ENCODE assay signal across 24 cellular contexts in the genomic region with DNA sequence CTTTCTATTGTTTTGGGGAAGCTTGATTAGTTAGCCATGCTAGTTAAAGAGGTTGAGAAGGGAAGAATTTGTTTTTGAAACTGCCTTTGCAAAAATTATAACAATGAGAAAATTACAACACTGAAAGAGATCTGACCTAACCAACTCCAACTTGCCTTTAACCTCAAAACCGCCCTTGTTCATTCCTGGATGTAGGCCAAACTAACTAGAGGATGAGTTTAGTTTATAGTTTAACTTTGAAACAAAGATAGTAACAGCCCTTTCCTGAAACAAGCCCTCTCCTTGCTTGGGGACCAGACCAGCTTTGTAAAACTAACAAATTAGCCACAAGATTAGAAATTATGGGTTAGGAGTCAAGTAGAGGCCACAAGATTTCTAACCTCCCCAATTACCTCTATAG.
A peak's percentile ranks its signal among the peaks of the same experiment; 100 is the strongest.
DNase-seq lines count a peak whose midpoint lies in the region; ATAC-seq, FAIRE-seq and TF ChIP-seq lines count a peak whose summit lies in the region.
"Had no signal": no experiment of that assay in that cellular context is flagged by ENCODE, and none has a peak within 500 bp of the region (broad histone marks: within the 10 kb centered on the region; RNA-seq: fewer than 3 reads in every experiment).

No MANE protein-coding gene starts in this region.

- no peak overlapping the region for H3K9ac ChIP-seq in HepG2 (ENCODE audit: insufficient read depth, low read depth, low read length)
- H3K9ac ChIP-seq: BLaER1 treated with 17β-estradiol and CSF1 and Interleukin-3, amounts not matched to agents 10 nM and 100 nM; GM23248 had no signal

- TF ChIP-seq EP300 in HepG2 (IDR thresholded peaks at IDR 0.05; ENCODE audit: low read depth in 2 of 2, low read length in 2 of 2): no peak
- TF ChIP-seq EP300 in HepG2 (CRISPR knock-in tag; IDR thresholded peaks at IDR 0.05; ENCODE audit: borderline replicate concordance): no peak

- H3K9me3 ChIP-seq in right lobe of liver (no peaks in the 10 kb centered on the region), HepG2 (ENCODE audit: low read length) (peaks cover 4% of the 10 kb centered on the region; the same call in 1 of the 2 replicates)
- H3K9me3 ChIP-seq: A549, BE2C had no signal

- no TSS peak for BruUV-seq in HepG2 (replicated peaks; lab: Mats Ljungman, UMichigan)

- TF ChIP-seq CTCF in right lobe of liver (IDR thresholded peaks at IDR 0.05): no peak
- no peak for TF ChIP-seq CTCF in HepG2 (CRISPR knock-in tag; IDR thresholded peaks at IDR 0.05)

- no peak for FAIRE-seq in HepG2 (lab: Jason Lieb, UNC)
- FAIRE-seq: A549, GM12891, GM18507, H1 had no signal

- ATAC-seq in right lobe of liver: peak; percentile 54 to 76 (median 68)
- ATAC-seq in HepG2: no peak
- ATAC-seq: A549 had no signal

- DNase-seq in right lobe of liver (no peak), HepG2 (ENCODE audit: low spot score) (no peak), glomerular visceral epithelial cell (ENCODE audit: extremely low spot score) (peak; percentile 59), renal cortical epithelial cell (ENCODE audit: low read depth) (peak; percentile 64), NCI-H82 treated with DMSO at 0.1 percent for 48 hours (lab: John Stamatoyannopoulos, UW; ENCODE audit: unreplicated experiment) (no peak), KBM-7 (no peak)
- DNase-seq: 8988T; ACHN; AML-193; BE2C; Calu3; CD4-positive, alpha-beta T cell; CD8-positive, alpha-beta memory T cell; DMS53; DMS79 treated with DMSO at 0.1 percent for 48 hours; GF-D8; GM23248; H7; HCEC 1CT had no signal

- TF ChIP-seq RAD21 in HepG2 (CRISPR knock-in tag; IDR thresholded peaks at IDR 0.05): no peak

- intact Hi-C loops in right lobe of liver (cut with DNase I): no loop called here
- intact Hi-C loops in HepG2 (cut with micrococcal nuclease; ENCODE audit: unreplicated experiment): no loop called here

- H3K79me2 ChIP-seq in HepG2 (ENCODE audit: insufficient read depth, low read length): no peaks in the 10 kb centered on the region

- CTCF ChIA-PET in HepG2 (lab: Yijun Ruan, JAX; ENCODE audit: low intra/inter-chr PET ratio, low total read pairs): no interaction called here

- no peak overlapping the region for H3K4me3 ChIP-seq in right lobe of liver
- no peak overlapping the region for H3K4me3 ChIP-seq in HepG2 (replicated peaks in 1 of 3; ENCODE audit: insufficient read depth in 1 of 3, low read depth in 2 of 3, low read length in 3 of 3)
- H3K4me3 ChIP-seq: A549; BLaER1 treated with 17β-estradiol and CSF1 and Interleukin-3, amounts not matched to agents 10 nM and 100 nM; GM23248 had no signal

- H3K36me3 ChIP-seq in right lobe of liver: no peaks in the 10 kb centered on the region
- no peaks in the 10 kb centered on the region for H3K36me3 ChIP-seq in HepG2 (replicated peaks in 1 of 2; ENCODE audit: control insufficient read depth in 1 of 2, insufficient read depth in 2 of 2, low read length in 2 of 2)
- H3K36me3 ChIP-seq: BE2C; BLaER1 treated with 17β-estradiol and CSF1 and Interleukin-3, amounts not matched to agents 10 nM and 100 nM had no signal

- POLR2A ChIA-PET in HepG2 (lab: Yijun Ruan, JAX): no interaction called here

- H3K27ac ChIP-seq in right lobe of liver (no peak overlapping the region), HepG2 (ENCODE audit: extremely low read length, insufficient read depth, low read length) (no peak overlapping the region)
- H3K27ac ChIP-seq: A549; BLaER1 treated with 17β-estradiol and CSF1 and Interleukin-3, amounts not matched to agents 10 nM and 100 nM; GM23248 had no signal

- H3K27me3 ChIP-seq in right lobe of liver (no peaks in the 10 kb centered on the region), HepG2 (ENCODE audit: control insufficient read depth in 1 of 2, insufficient read depth in 2 of 2, low read length in 2 of 2) (no peaks in the 10 kb centered on the region)
- H3K27me3 ChIP-seq: BE2C; BLaER1 treated with 17β-estradiol and CSF1 and Interleukin-3, amounts not matched to agents 10 nM and 100 nM had no signal

- in situ Hi-C loops in HepG2 (cut with HindIII; ENCODE audit: extremely low pct_ligation_motif_present, low pct_unique_long_range_greater_than_20kb): no loop called here
- in situ Hi-C loops in KBM-7 (cut with MboI; ENCODE audit: low pct_unique_long_range_greater_than_20kb, low sequenced_read_pairs): no loop called here

- no peak overlapping the region for H3K4me2 ChIP-seq in HepG2 (ENCODE audit: low read depth, low read length)
- H3K4me2 ChIP-seq: A549; BLaER1 treated with 17β-estradiol and CSF1 and Interleukin-3, amounts not matched to agents 10 nM and 100 nM had no signal

- WGBS in right lobe of liver (ENCODE audit: insufficient coverage, low coverage, low lambda C conversion rate, missing lambda C conversion rate): 18% methylated on average over 1 of the region's 1 CpG
- WGBS in HepG2 (ENCODE audit: low lambda C conversion rate): 11% methylated on average over 1 of the region's 1 CpG

- H2AFZ ChIP-seq in HepG2 (ENCODE audit: low read length): no peak overlapping the region
- H2AFZ ChIP-seq: GM23248 had no signal

- no peaks in the 10 kb centered on the region for H4K20me1 ChIP-seq in HepG2 (ENCODE audit: insufficient read depth, low read length)
- H4K20me1 ChIP-seq: BLaER1 treated with 17β-estradiol and CSF1 and Interleukin-3, amounts not matched to agents 10 nM and 100 nM had no signal

- H3K4me1 ChIP-seq in right lobe of liver (no peaks in the 10 kb centered on the region), HepG2 (ENCODE audit: insufficient read depth, low read length) (no peaks in the 10 kb centered on the region)
- H3K4me1 ChIP-seq: A549; BE2C; BLaER1 treated with 17β-estradiol and CSF1 and Interleukin-3, amounts not matched to agents 10 nM and 100 nM had no signal

- no peak for TF ChIP-seq POLR2A in right lobe of liver (IDR thresholded peaks at IDR 0.05)
- TF ChIP-seq POLR2A in HepG2 (IDR thresholded peaks at IDR 0.05; ENCODE audit: insufficient read depth in 1 of 2, low read depth in 2 of 2, low read length in 2 of 2): no peak

TF ChIP-seq in HepG2, 621 proteins besides CTCF, POLR2A, EP300 and RAD21 (continues in another document):
- TF ChIP-seq ZNF232 (CRISPR knock-in tag; IDR thresholded peaks at IDR 0.05; ENCODE audit: borderline replicate concordance) (no peak), NCOR1 (IDR thresholded peaks at IDR 0.05; ENCODE audit: borderline replicate concordance, low read length) (no peak), XRCC5 (optimal IDR thresholded peaks at IDR 0.05; ENCODE audit: low read length) (no peak), ZNF230 (CRISPR knock-in tag; IDR thresholded peaks at IDR 0.05) (no peak), SMARCE1 (IDR thresholded peaks at IDR 0.05; ENCODE audit: borderline replicate concordance) (no peak), HDAC6 (IDR thresholded peaks at IDR 0.05; ENCODE audit: low read depth, low read length) (no peak), ZNF329 (CRISPR knock-in tag; IDR thresholded peaks at IDR 0.05; ENCODE audit: low read depth) (no peak), TAF15 (IDR thresholded peaks at IDR 0.05; ENCODE audit: low read depth, low read length, poor library complexity, severe bottlenecking) (no peak)
- TF ChIP-seq, protein P1, sequence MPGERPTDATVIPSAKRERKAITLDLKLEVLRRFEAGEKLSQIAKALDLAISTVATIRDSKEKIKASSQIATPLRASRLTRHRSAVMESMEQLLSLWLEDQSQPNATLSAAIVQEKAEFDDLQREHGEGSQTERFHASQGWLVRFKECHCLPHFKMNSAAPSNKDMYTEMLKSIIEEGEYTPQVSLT (CRISPR knock-in tag; IDR thresholded peaks at IDR 0.05; ENCODE audit: borderline replicate concordance, low read depth): no peak
- TF ChIP-seq, protein P2, sequence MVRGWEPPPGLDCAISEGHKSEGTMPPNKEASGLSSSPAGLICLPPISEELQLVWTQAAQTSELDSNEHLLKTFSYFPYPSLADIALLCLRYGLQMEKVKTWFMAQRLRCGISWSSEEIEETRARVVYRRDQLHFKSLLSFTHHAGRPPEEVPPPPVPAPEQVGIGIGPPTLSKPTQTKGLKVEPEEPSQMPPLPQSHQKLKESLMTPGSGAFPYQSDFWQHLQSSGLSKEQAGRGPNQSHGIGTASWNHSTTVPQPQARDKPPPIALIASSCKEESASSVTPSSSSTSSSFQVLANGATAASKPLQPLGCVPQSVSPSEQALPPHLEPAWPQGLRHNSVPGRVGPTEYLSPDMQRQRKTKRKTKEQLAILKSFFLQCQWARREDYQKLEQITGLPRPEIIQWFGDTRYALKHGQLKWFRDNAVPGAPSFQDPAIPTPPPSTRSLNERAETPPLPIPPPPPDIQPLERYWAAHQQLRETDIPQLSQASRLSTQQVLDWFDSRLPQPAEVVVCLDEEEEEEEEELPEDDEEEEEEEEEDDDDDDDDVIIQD (CRISPR knock-in tag; IDR thresholded peaks at IDR 0.05; ENCODE audit: low read depth): no peak
- TF ChIP-seq, protein P3, sequence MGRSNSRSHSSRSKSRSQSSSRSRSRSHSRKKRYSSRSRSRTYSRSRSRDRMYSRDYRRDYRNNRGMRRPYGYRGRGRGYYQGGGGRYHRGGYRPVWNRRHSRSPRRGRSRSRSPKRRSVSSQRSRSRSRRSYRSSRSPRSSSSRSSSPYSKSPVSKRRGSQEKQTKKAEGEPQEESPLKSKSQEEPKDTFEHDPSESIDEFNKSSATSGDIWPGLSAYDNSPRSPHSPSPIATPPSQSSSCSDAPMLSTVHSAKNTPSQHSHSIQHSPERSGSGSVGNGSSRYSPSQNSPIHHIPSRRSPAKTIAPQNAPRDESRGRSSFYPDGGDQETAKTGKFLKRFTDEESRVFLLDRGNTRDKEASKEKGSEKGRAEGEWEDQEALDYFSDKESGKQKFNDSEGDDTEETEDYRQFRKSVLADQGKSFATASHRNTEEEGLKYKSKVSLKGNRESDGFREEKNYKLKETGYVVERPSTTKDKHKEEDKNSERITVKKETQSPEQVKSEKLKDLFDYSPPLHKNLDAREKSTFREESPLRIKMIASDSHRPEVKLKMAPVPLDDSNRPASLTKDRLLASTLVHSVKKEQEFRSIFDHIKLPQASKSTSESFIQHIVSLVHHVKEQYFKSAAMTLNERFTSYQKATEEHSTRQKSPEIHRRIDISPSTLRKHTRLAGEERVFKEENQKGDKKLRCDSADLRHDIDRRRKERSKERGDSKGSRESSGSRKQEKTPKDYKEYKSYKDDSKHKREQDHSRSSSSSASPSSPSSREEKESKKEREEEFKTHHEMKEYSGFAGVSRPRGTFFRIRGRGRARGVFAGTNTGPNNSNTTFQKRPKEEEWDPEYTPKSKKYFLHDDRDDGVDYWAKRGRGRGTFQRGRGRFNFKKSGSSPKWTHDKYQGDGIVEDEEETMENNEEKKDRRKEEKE (IDR thresholded peaks at IDR 0.05): no peak
- TF ChIP-seq, protein P4, sequence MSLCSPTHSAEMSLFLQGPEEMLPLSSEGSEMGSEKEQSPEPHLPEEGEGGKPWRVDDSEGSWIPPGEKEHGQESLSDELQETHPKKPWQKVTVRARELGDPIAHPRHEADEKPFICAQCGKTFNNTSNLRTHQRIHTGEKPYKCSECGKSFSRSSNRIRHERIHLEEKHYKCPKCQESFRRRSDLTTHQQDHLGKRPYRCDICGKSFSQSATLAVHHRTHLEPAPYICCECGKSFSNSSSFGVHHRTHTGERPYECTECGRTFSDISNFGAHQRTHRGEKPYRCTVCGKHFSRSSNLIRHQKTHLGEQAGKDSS (CRISPR knock-in tag; IDR thresholded peaks at IDR 0.05; ENCODE audit: borderline replicate concordance, low read depth): no peak

Comparison
In these comparisons a context has a peak if more than half of its experiments do, and no peak if none do; other contexts are left out.
1. DNase-seq: peak in glomerular visceral epithelial cell (single experiment) and renal cortical epithelial cell (single experiment); none in right lobe of liver (0 of 3), HepG2 (single experiment), NCI-H82 treated with DMSO at 0.1 percent for 48 hours (single experiment) and KBM-7 (single experiment).